In the genomic region with DNA sequence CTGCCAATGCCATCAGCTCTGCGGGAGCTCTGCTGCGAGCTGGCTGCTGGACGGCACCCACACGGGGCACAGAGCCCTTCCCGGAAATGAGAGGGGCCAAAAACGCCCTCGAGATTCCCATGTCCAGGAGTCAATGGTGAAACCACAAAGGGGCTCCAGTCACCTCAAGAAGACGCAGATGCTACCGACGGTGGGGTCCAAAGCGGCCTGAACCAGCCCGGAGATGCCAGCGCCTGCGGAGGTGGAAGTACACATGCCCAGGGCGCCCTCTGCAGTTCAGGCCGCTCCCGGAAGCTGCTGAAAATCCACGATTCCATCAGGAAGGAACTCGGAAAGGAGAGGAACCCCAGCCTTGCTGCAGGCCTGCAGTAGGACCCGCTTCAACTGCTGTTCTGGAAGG, we compare ENCODE assay signal across 12 cellular contexts.
DNase-seq lines count a peak whose midpoint lies in the region; ATAC-seq and TF ChIP-seq lines count a peak whose summit lies in the region.
"Had no signal": no experiment of that assay in that cellular context is flagged by ENCODE, and none has a peak within 500 bp of the region (broad histone marks: within the 10 kb centered on the region; RNA-seq: fewer than 3 reads in every experiment).

No MANE protein-coding gene starts in this region.

- H3K4me1 ChIP-seq in osteoblast (ENCODE audit: insufficient read depth, low read length): no peaks in the 10 kb centered on the region

- no peaks in the 10 kb centered on the region for H3K27me3 Mint-ChIP-seq in activated T-cell treated with anti-CD3 and anti-CD28 coated beads, Interleukin-2, amount 50 U/mL, for 72 hours (ENCODE audit: low read depth)
- peaks cover 18% of the 10 kb centered on the region for H3K27me3 Mint-ChIP-seq in activated CD4-positive, alpha-beta memory T cell treated with anti-CD3 and anti-CD28 coated beads, Interleukin-2, amount 10 ng/mL, durations not matched to agents 7 days and 5 days

- no peak overlapping the region for H3K4me3 ChIP-seq in GM06990 (replicated peaks; ENCODE audit: low read depth, low read length)
- no peak overlapping the region for H3K4me3 ChIP-seq in fibroblast of mammary gland (ENCODE audit: control insufficient read depth, low read depth, low read length)
- peak overlapping the region; percentile 40 for H3K4me3 ChIP-seq in osteoblast (ENCODE audit: insufficient read depth, low read length)
- H3K4me3 ChIP-seq: upper lobe of left lung had no signal

- TF ChIP-seq CTCF in GM06990 (IDR thresholded peaks at IDR 0.05; ENCODE audit: insufficient read depth, low read length, poor library complexity, severe bottlenecking) (peak; percentile 29), fibroblast of mammary gland (conservative IDR thresholded peaks at IDR 0.05; ENCODE audit: control insufficient read depth, insufficient read depth, low read depth, low read length) (peak; percentile 24), osteoblast (IDR thresholded peaks at IDR 0.05; ENCODE audit: extremely low read depth, low read depth, low read length) (peak; percentile 37)

- POLR2A ChIA-PET in activated CD4-positive, alpha-beta memory T cell treated with anti-CD3 and anti-CD28 coated beads, Interleukin-2, amount 10 ng/mL, durations not matched to agents 7 days and 5 days (lab: Charles Lee): no interaction called here

- H3K4me2 ChIP-seq in osteoblast (ENCODE audit: insufficient read depth, low read length): no peak overlapping the region

- no peak for DNase-seq in GM06990 (ENCODE audit: extremely low read depth, insufficient read length)
- DNase-seq in NCI-H446 treated with DMSO at 0.1 percent for 48 hours (lab: John Stamatoyannopoulos, UW): peak; percentile 14
- no peak for DNase-seq in fibroblast of mammary gland (ENCODE audit: low read depth)
- DNase-seq in osteoblast (ENCODE audit: insufficient read length, low spot score, missing footprints): no peak
- DNase-seq in activated T-cell treated with anti-CD3 and anti-CD28 coated beads, Interleukin-2, amount 50 U/mL, for 72 hours: no peak
- DNase-seq in activated CD4-positive, alpha-beta memory T cell treated with anti-CD3 and anti-CD28 coated beads, Interleukin-2, amount 10 ng/mL, durations not matched to agents 7 days and 5 days: no peak
- DNase-seq: activated CD4-positive, CD25-positive, alpha-beta regulatory T cell treated with anti-CD3 and anti-CD28 coated beads, Interleukin-2, amount 50 U/mL, for 72 hours; activated naive CD4-positive, alpha-beta T cell treated with anti-CD3 and anti-CD28 coated beads, Interleukin-2, amount 50 U/mL, for 16 hours; effector memory CD8-positive, alpha-beta T cell; NCI-H1436 had no signal

- no peaks in the 10 kb centered on the region for H3K9me3 Mint-ChIP-seq in activated T-cell treated with anti-CD3 and anti-CD28 coated beads, Interleukin-2, amount 50 U/mL, for 72 hours
- no peaks in the 10 kb centered on the region for H3K9me3 Mint-ChIP-seq in activated CD4-positive, alpha-beta memory T cell treated with anti-CD3 and anti-CD28 coated beads, Interleukin-2, amount 10 ng/mL, durations not matched to agents 7 days and 5 days
- H3K9me3 Mint-ChIP-seq: effector memory CD8-positive, alpha-beta T cell had no signal

- H3K4me3 Mint-ChIP-seq in activated T-cell treated with anti-CD3 and anti-CD28 coated beads, Interleukin-2, amount 50 U/mL, for 72 hours: no peak overlapping the region
- no peak overlapping the region for H3K4me3 Mint-ChIP-seq in activated CD4-positive, alpha-beta memory T cell treated with anti-CD3 and anti-CD28 coated beads, Interleukin-2, amount 10 ng/mL, durations not matched to agents 7 days and 5 days
- H3K4me3 Mint-ChIP-seq: effector memory CD8-positive, alpha-beta T cell had no signal

- no peaks in the 10 kb centered on the region for H3K79me2 ChIP-seq in osteoblast (ENCODE audit: insufficient read depth, low read length)

- H3K36me3 ChIP-seq in GM06990 (ENCODE audit: control insufficient read depth, insufficient read depth, low read length) (no peaks in the 10 kb centered on the region), osteoblast (ENCODE audit: insufficient read depth, low read length) (no peaks in the 10 kb centered on the region)
- H3K36me3 ChIP-seq: upper lobe of left lung had no signal

- no peak for ATAC-seq in activated T-cell treated with anti-CD3 and anti-CD28 coated beads, Interleukin-2, amount 50 U/mL, for 72 hours (replicated peaks in 1 of 2)
- ATAC-seq in HG03280 (IDR thresholded peaks at IDR 0.05; ENCODE audit: unreplicated experiment): no peak
- ATAC-seq: effector memory CD8-positive, alpha-beta T cell had no signal

- CTCF ChIA-PET in activated CD4-positive, alpha-beta memory T cell treated with anti-CD3 and anti-CD28 coated beads, Interleukin-2, amount 10 ng/mL, durations not matched to agents 7 days and 5 days (lab: Charles Lee): no interaction called here

- peak overlapping the region; percentile 81 for H2AFZ ChIP-seq in osteoblast (ENCODE audit: low read length)

- no peaks in the 10 kb centered on the region for H4K20me1 ChIP-seq in osteoblast (ENCODE audit: insufficient read depth, low read length)

- H3K27me3 ChIP-seq in GM06990 (replicated peaks; ENCODE audit: control insufficient read depth, insufficient read depth, low read length) (no peaks in the 10 kb centered on the region; the same call in 1 of the 2 replicates), osteoblast (ENCODE audit: insufficient read depth, low read length) (peaks cover 9% of the 10 kb centered on the region)
- H3K27me3 ChIP-seq: upper lobe of left lung had no signal

- no peaks in the 10 kb centered on the region for H3K36me3 Mint-ChIP-seq in activated T-cell treated with anti-CD3 and anti-CD28 coated beads, Interleukin-2, amount 50 U/mL, for 72 hours (ENCODE audit: insufficient read depth in 2 of 2)
- H3K36me3 Mint-ChIP-seq in activated CD4-positive, alpha-beta memory T cell treated with anti-CD3 and anti-CD28 coated beads, Interleukin-2, amount 10 ng/mL, durations not matched to agents 7 days and 5 days (ENCODE audit: low read depth): no peaks in the 10 kb centered on the region

- no peak overlapping the region for H3K27ac Mint-ChIP-seq in activated T-cell treated with anti-CD3 and anti-CD28 coated beads, Interleukin-2, amount 50 U/mL, for 72 hours
- no peak overlapping the region for H3K27ac Mint-ChIP-seq in activated CD4-positive, alpha-beta memory T cell treated with anti-CD3 and anti-CD28 coated beads, Interleukin-2, amount 10 ng/mL, durations not matched to agents 7 days and 5 days
- H3K27ac Mint-ChIP-seq: effector memory CD8-positive, alpha-beta T cell had no signal

- H3K27ac ChIP-seq in osteoblast (ENCODE audit: low read depth, low read length): no peak overlapping the region
- H3K27ac ChIP-seq: upper lobe of left lung had no signal

- H3K9me3 ChIP-seq in osteoblast (ENCODE audit: low read depth, low read length): no peaks in the 10 kb centered on the region
- H3K9me3 ChIP-seq: upper lobe of left lung had no signal

- no peaks in the 10 kb centered on the region for H3K4me1 Mint-ChIP-seq in activated T-cell treated with anti-CD3 and anti-CD28 coated beads, Interleukin-2, amount 50 U/mL, for 72 hours (ENCODE audit: low read depth)
- no peaks in the 10 kb centered on the region for H3K4me1 Mint-ChIP-seq in activated CD4-positive, alpha-beta memory T cell treated with anti-CD3 and anti-CD28 coated beads, Interleukin-2, amount 10 ng/mL, durations not matched to agents 7 days and 5 days
